Comparison of ENCODE assay signal across 1 cellular context in genomic region chr12:104761091-104761490, GRCh38.
TF ChIP-seq lines count a peak whose summit lies in the region.

No MANE protein-coding gene starts in this region.

TF ChIP-seq in WTC11, 78 proteins besides CTCF, POLR2A, EP300 and RAD21 (continued from another document):
- TF ChIP-seq CDX4 (CRISPR knock-in tag; IDR thresholded peaks at IDR 0.05; ENCODE audit: borderline replicate concordance) (no peak), E2F4 (CRISPR knock-in tag; IDR thresholded peaks at IDR 0.05; ENCODE audit: borderline replicate concordance, low read depth) (no peak), FOXP1 (CRISPR knock-in tag; IDR thresholded peaks at IDR 0.05; ENCODE audit: borderline replicate concordance) (no peak), ELF4 (CRISPR knock-in tag; IDR thresholded peaks at IDR 0.05; ENCODE audit: low read depth) (no peak), AFF4 (CRISPR knock-in tag; IDR thresholded peaks at IDR 0.05; ENCODE audit: borderline replicate concordance) (no peak), ATF2 (CRISPR knock-in tag; IDR thresholded peaks at IDR 0.05; ENCODE audit: borderline replicate concordance, low read depth) (no peak)
